8 cellular contexts compared by ENCODE assay signal in genomic region chr19:45151821-45152503, GRCh38. TPM values are rescaled to one million over a fixed set of nuclear protein-coding genes. Genes with fewer than 3 reads are reported as not detected.
DNase-seq lines count a peak whose midpoint lies in the region; ATAC-seq and TF ChIP-seq lines count a peak whose summit lies in the region.

No MANE protein-coding gene starts in this region.

- H3K36me3 ChIP-seq in mucosa of rectum (ENCODE audit: control insufficient read depth in 2 of 2, insufficient read depth in 2 of 2, low read length in 2 of 2) (peaks cover 0 to 3% of the 10 kb centered on the region in 2 donors), thoracic aorta (no peaks in the 10 kb centered on the region)

- H3K36me3 Mint-ChIP-seq in activated naive CD8-positive, alpha-beta T cell: no peaks in the 10 kb centered on the region
- peaks cover 12% of the 10 kb centered on the region for H3K36me3 Mint-ChIP-seq in activated naive CD8-positive, alpha-beta T cell treated with anti-CD3 and anti-CD28 coated beads for 36 hours
- no peaks in the 10 kb centered on the region for H3K36me3 Mint-ChIP-seq in activated B cell treated with CpG ODN at 0.5 μM for 24 hours (ENCODE audit: low read depth)
- H3K36me3 Mint-ChIP-seq in activated T-helper 2 cell treated with anti-CD3 and anti-CD28 coated beads, Interferon-gamma antibody, Interleukin-2, Interleukin-4, amounts not matched to agents 10 μg/mL and 5 μg/mL and 100 μg/mL, durations not matched to agents 14 hours and 24 hours and 36 hours (ENCODE audit: low read depth): peaks cover 3% of the 10 kb centered on the region

- H3K27me3 ChIP-seq in mucosa of rectum (ENCODE audit: control insufficient read depth in 2 of 2, insufficient read depth in 2 of 2, low read length in 2 of 2): peaks cover 12 to 33% of the 10 kb centered on the region in 2 donors
- H3K27me3 ChIP-seq in thoracic aorta (replicated peaks; ENCODE audit: insufficient read depth): no peaks in the 10 kb centered on the region

- POLR2A ChIA-PET in activated B cell treated with CpG ODN at 0.5 μM for 24 hours (lab: Charles Lee): interaction anchor here (0.5 to 1.3 kb wide), 3 partner anchors 15 to 77 kb away, joined by 3 to 6 read pairs (median 4); no protein-coding TSS in a partner anchor

- no peak for DNase-seq in activated naive CD8-positive, alpha-beta T cell treated with anti-CD3 and anti-CD28 coated beads for 36 hours
- no peak for DNase-seq in activated B cell treated with CpG ODN at 0.5 μM for 24 hours
- DNase-seq in thoracic aorta (ENCODE audit: low spot score): no peak
- no peak for DNase-seq in NCI-H524 (lab: John Stamatoyannopoulos, UW)
- DNase-seq in activated T-helper 2 cell treated with anti-CD3 and anti-CD28 coated beads, Interferon-gamma antibody, Interleukin-2, Interleukin-4, amounts not matched to agents 10 μg/mL and 5 μg/mL and 100 μg/mL, durations not matched to agents 14 hours and 24 hours and 36 hours (ENCODE audit: low spot score): no peak

- H3K4me1 Mint-ChIP-seq in activated naive CD8-positive, alpha-beta T cell (ENCODE audit: low read depth): peaks cover 22% of the 10 kb centered on the region
- H3K4me1 Mint-ChIP-seq in activated naive CD8-positive, alpha-beta T cell treated with anti-CD3 and anti-CD28 coated beads for 36 hours: peaks cover 25% of the 10 kb centered on the region
- H3K4me1 Mint-ChIP-seq in activated B cell treated with CpG ODN at 0.5 μM for 24 hours: peaks cover 15% of the 10 kb centered on the region
- H3K4me1 Mint-ChIP-seq in activated T-helper 2 cell treated with anti-CD3 and anti-CD28 coated beads, Interferon-gamma antibody, Interleukin-2, Interleukin-4, amounts not matched to agents 10 μg/mL and 5 μg/mL and 100 μg/mL, durations not matched to agents 14 hours and 24 hours and 36 hours (ENCODE audit: low read depth): peaks cover 18% of the 10 kb centered on the region

- no peaks in the 10 kb centered on the region for H3K9me3 Mint-ChIP-seq in activated naive CD8-positive, alpha-beta T cell (ENCODE audit: low read depth)
- no peaks in the 10 kb centered on the region for H3K9me3 Mint-ChIP-seq in activated naive CD8-positive, alpha-beta T cell treated with anti-CD3 and anti-CD28 coated beads for 36 hours
- no peaks in the 10 kb centered on the region for H3K9me3 Mint-ChIP-seq in activated B cell treated with CpG ODN at 0.5 μM for 24 hours
- no peaks in the 10 kb centered on the region for H3K9me3 Mint-ChIP-seq in activated T-helper 2 cell treated with anti-CD3 and anti-CD28 coated beads, Interferon-gamma antibody, Interleukin-2, Interleukin-4, amounts not matched to agents 10 μg/mL and 5 μg/mL and 100 μg/mL, durations not matched to agents 14 hours and 24 hours and 36 hours

- peak overlapping the region; percentile 64 for H3K4me3 Mint-ChIP-seq in activated naive CD8-positive, alpha-beta T cell
- no peak overlapping the region for H3K4me3 Mint-ChIP-seq in activated naive CD8-positive, alpha-beta T cell treated with anti-CD3 and anti-CD28 coated beads for 36 hours
- peak overlapping the region; percentile 79 for H3K4me3 Mint-ChIP-seq in activated B cell treated with CpG ODN at 0.5 μM for 24 hours
- H3K4me3 Mint-ChIP-seq in activated T-helper 2 cell treated with anti-CD3 and anti-CD28 coated beads, Interferon-gamma antibody, Interleukin-2, Interleukin-4, amounts not matched to agents 10 μg/mL and 5 μg/mL and 100 μg/mL, durations not matched to agents 14 hours and 24 hours and 36 hours (ENCODE audit: low read depth): no peak overlapping the region

- H3K27ac ChIP-seq in mucosa of rectum (ENCODE audit: low read depth in 2 of 2, low read length in 2 of 2) (no peak overlapping the region), thoracic aorta (no peak overlapping the region)

- no peak for TF ChIP-seq CTCF in activated B cell treated with CpG ODN at 0.5 μM for 24 hours (IDR thresholded peaks at IDR 0.05)
- no peak for TF ChIP-seq CTCF in thoracic aorta (IDR thresholded peaks at IDR 0.05)

- H3K9ac ChIP-seq in mucosa of rectum (ENCODE audit: low read depth in 1 of 2, low read length in 2 of 2): no peak overlapping the region

- H3K27me3 Mint-ChIP-seq in activated naive CD8-positive, alpha-beta T cell: no peaks in the 10 kb centered on the region
- H3K27me3 Mint-ChIP-seq in activated naive CD8-positive, alpha-beta T cell treated with anti-CD3 and anti-CD28 coated beads for 36 hours: peaks cover 33% of the 10 kb centered on the region
- peaks cover 28% of the 10 kb centered on the region for H3K27me3 Mint-ChIP-seq in activated B cell treated with CpG ODN at 0.5 μM for 24 hours
- peaks cover 20% of the 10 kb centered on the region for H3K27me3 Mint-ChIP-seq in activated T-helper 2 cell treated with anti-CD3 and anti-CD28 coated beads, Interferon-gamma antibody, Interleukin-2, Interleukin-4, amounts not matched to agents 10 μg/mL and 5 μg/mL and 100 μg/mL, durations not matched to agents 14 hours and 24 hours and 36 hours (ENCODE audit: low read depth)

- H3K9me3 ChIP-seq in mucosa of rectum (ENCODE audit: control insufficient read depth in 2 of 2, low read length in 2 of 2) (no peaks in the 10 kb centered on the region), thoracic aorta (no peaks in the 10 kb centered on the region)

- H3K4me3 ChIP-seq in mucosa of rectum (ENCODE audit: low read length in 2 of 2) (peak overlapping the region; percentile 7 to 14), thoracic aorta (peak overlapping the region; percentile 60)

- ATAC-seq in activated B cell treated with CpG ODN at 0.5 μM for 24 hours (ENCODE audit: low read depth) (no peak), thoracic aorta (ENCODE audit: insufficient number of reproducible peaks, low FRiP score, low read depth) (no peak), GM21526 (IDR thresholded peaks at IDR 0.05; ENCODE audit: low FRiP score, unreplicated experiment) (no peak)

- CTCF ChIA-PET in activated B cell treated with CpG ODN at 0.5 μM for 24 hours (lab: Charles Lee): interaction anchor here (1.1 to 2.9 kb wide), 3 partner anchors 8 to 60 kb away, joined by 3 to 8 read pairs (median 4); no protein-coding TSS in a partner anchor

- intact Hi-C loops in activated B cell treated with CpG ODN at 0.5 μM for 24 hours (cut with micrococcal nuclease): no loop called here
- intact Hi-C loops in activated T-helper 2 cell treated with anti-CD3 and anti-CD28 coated beads, Interferon-gamma antibody, Interleukin-2, Interleukin-4, amounts not matched to agents 10 μg/mL and 5 μg/mL and 100 μg/mL, durations not matched to agents 14 hours and 24 hours and 36 hours (cut with micrococcal nuclease): no loop called here

- peak overlapping the region; percentile 28 for H3K27ac Mint-ChIP-seq in activated naive CD8-positive, alpha-beta T cell
- no peak overlapping the region for H3K27ac Mint-ChIP-seq in activated naive CD8-positive, alpha-beta T cell treated with anti-CD3 and anti-CD28 coated beads for 36 hours
- H3K27ac Mint-ChIP-seq in activated B cell treated with CpG ODN at 0.5 μM for 24 hours: no peak overlapping the region
- no peak overlapping the region for H3K27ac Mint-ChIP-seq in activated T-helper 2 cell treated with anti-CD3 and anti-CD28 coated beads, Interferon-gamma antibody, Interleukin-2, Interleukin-4, amounts not matched to agents 10 μg/mL and 5 μg/mL and 100 μg/mL, durations not matched to agents 14 hours and 24 hours and 36 hours

- H3K4me1 ChIP-seq in mucosa of rectum (ENCODE audit: control insufficient read depth in 2 of 2, insufficient read depth in 2 of 2, low read length in 2 of 2): peaks cover 16 to 24% of the 10 kb centered on the region in 2 donors
- H3K4me1 ChIP-seq in thoracic aorta (ENCODE audit: control insufficient read depth in 1 of 2, low read depth in 2 of 2): peaks cover 7 to 25% of the 10 kb centered on the region in 2 donors

RNA-seq across cellular contexts. Expression of gene NKPD1, which starts 8.8 kb away (rescaled TPM):
- under 1 TPM in 1 of 2 experiments, not detected in 1; 0.24 TPM for total RNA-seq in activated naive CD8-positive, alpha-beta T cell treated with anti-CD3 and anti-CD28 coated beads for 36 hours
- total RNA-seq in activated B cell treated with CpG ODN at 0.5 μM for 24 hours (0.11 and 0.12 TPM in 2 replicates), thoracic aorta (under 1 TPM; 0.49 to 0.81 TPM)
- total RNA-seq in activated T-helper 2 cell treated with anti-CD3 and anti-CD28 coated beads, Interferon-gamma antibody, Interleukin-2, Interleukin-4, amounts not matched to agents 10 μg/mL and 5 μg/mL and 100 μg/mL, durations not matched to agents 14 hours and 24 hours and 36 hours: 0.07 and 0.09 TPM in 2 replicates

RNA-seq across cellular contexts. Expression of gene TRAPPC6A, which starts 26.1 kb away (rescaled TPM):
- 10 to 100 TPM; 19.8 to 22.9 TPM for total RNA-seq in activated naive CD8-positive, alpha-beta T cell treated with anti-CD3 and anti-CD28 coated beads for 36 hours
- total RNA-seq in activated B cell treated with CpG ODN at 0.5 μM for 24 hours (51.8 and 56.0 TPM in 2 replicates), thoracic aorta (1 to 10 TPM; 6.6 to 8.3 TPM)
- 27.4 and 31.4 TPM in 2 replicates for total RNA-seq in activated T-helper 2 cell treated with anti-CD3 and anti-CD28 coated beads, Interferon-gamma antibody, Interleukin-2, Interleukin-4, amounts not matched to agents 10 μg/mL and 5 μg/mL and 100 μg/mL, durations not matched to agents 14 hours and 24 hours and 36 hours

RNA-seq across cellular contexts. Expression of gene BLOC1S3, which starts 26.6 kb away (rescaled TPM):
- total RNA-seq in activated naive CD8-positive, alpha-beta T cell treated with anti-CD3 and anti-CD28 coated beads for 36 hours: 10 to 100 TPM; 10.5 to 13.3 TPM
- total RNA-seq in activated B cell treated with CpG ODN at 0.5 μM for 24 hours (15.6 and 16.5 TPM in 2 replicates), thoracic aorta (10 to 100 TPM; 20.7 to 21.4 TPM)
- total RNA-seq in activated T-helper 2 cell treated with anti-CD3 and anti-CD28 coated beads, Interferon-gamma antibody, Interleukin-2, Interleukin-4, amounts not matched to agents 10 μg/mL and 5 μg/mL and 100 μg/mL, durations not matched to agents 14 hours and 24 hours and 36 hours: 9.7 and 10.8 TPM in 2 replicates

RNA-seq across cellular contexts. Expression of gene PPP1R37, which starts 59.0 kb away (rescaled TPM):
- 10 to 100 TPM; 13.3 to 15.3 TPM for total RNA-seq in activated naive CD8-positive, alpha-beta T cell treated with anti-CD3 and anti-CD28 coated beads for 36 hours
- total RNA-seq in activated B cell treated with CpG ODN at 0.5 μM for 24 hours: 18.8 and 27.2 TPM in 2 replicates
- total RNA-seq in thoracic aorta: 10 to 100 TPM; 19.6 to 22.6 TPM
- 15.7 and 18.4 TPM in 2 replicates for total RNA-seq in activated T-helper 2 cell treated with anti-CD3 and anti-CD28 coated beads, Interferon-gamma antibody, Interleukin-2, Interleukin-4, amounts not matched to agents 10 μg/mL and 5 μg/mL and 100 μg/mL, durations not matched to agents 14 hours and 24 hours and 36 hours

Comparison
In these comparisons a context has a peak if more than half of its experiments do, and no peak if none do; other contexts are left out.
1. H3K4me3 Mint-ChIP-seq: peak in activated naive CD8-positive, alpha-beta T cell (single experiment) and activated B cell treated with CpG ODN at 0.5 μM for 24 hours (single experiment); none in activated naive CD8-positive, alpha-beta T cell treated with anti-CD3 and anti-CD28 coated beads for 36 hours (single experiment) and activated T-helper 2 cell treated with anti-CD3 and anti-CD28 coated beads, Interferon-gamma antibody, Interleukin-2, Interleukin-4, amounts not matched to agents 10 μg/mL and 5 μg/mL and 100 μg/mL, durations not matched to agents 14 hours and 24 hours and 36 hours (single experiment).